ENCODE assay signal across 2 cellular contexts in the genomic region with DNA sequence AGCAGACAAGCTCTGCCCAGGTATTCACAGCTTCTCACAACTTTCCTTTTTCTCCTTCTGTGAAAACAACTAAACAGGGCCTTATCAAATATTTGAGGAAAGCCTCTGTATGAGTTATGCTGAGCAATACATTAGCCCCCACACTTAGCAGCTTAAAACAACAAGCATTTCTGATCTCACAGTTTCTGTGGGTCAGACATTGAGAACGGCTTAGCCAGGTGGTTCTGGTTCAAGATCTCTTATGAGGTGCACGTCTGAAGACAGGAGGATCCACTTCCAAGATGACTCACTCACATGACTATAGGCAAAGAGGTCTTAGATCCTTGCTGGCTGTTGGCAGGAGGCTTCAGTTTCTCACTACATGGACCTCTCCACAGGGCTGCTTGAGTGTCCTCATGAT.
TF ChIP-seq lines count a peak whose summit lies in the region.

No MANE protein-coding gene starts in this region.

TF ChIP-seq in PFSK-1, 5 proteins besides CTCF, POLR2A, EP300 and RAD21 (continued from another document):
- TF ChIP-seq, protein P1, sequence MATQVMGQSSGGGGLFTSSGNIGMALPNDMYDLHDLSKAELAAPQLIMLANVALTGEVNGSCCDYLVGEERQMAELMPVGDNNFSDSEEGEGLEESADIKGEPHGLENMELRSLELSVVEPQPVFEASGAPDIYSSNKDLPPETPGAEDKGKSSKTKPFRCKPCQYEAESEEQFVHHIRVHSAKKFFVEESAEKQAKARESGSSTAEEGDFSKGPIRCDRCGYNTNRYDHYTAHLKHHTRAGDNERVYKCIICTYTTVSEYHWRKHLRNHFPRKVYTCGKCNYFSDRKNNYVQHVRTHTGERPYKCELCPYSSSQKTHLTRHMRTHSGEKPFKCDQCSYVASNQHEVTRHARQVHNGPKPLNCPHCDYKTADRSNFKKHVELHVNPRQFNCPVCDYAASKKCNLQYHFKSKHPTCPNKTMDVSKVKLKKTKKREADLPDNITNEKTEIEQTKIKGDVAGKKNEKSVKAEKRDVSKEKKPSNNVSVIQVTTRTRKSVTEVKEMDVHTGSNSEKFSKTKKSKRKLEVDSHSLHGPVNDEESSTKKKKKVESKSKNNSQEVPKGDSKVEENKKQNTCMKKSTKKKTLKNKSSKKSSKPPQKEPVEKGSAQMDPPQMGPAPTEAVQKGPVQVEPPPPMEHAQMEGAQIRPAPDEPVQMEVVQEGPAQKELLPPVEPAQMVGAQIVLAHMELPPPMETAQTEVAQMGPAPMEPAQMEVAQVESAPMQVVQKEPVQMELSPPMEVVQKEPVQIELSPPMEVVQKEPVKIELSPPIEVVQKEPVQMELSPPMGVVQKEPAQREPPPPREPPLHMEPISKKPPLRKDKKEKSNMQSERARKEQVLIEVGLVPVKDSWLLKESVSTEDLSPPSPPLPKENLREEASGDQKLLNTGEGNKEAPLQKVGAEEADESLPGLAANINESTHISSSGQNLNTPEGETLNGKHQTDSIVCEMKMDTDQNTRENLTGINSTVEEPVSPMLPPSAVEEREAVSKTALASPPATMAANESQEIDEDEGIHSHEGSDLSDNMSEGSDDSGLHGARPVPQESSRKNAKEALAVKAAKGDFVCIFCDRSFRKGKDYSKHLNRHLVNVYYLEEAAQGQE (IDR thresholded peaks at IDR 0.05; ENCODE audit: insufficient read depth in 1 of 2, low read depth in 2 of 2, low read length in 2 of 2), result no peak
- TF ChIP-seq TAF1 (IDR thresholded peaks at IDR 0.05; ENCODE audit: borderline replicate concordance, insufficient read depth, low read length) (no peak), FOXP2 (optimal IDR thresholded peaks at IDR 0.05; ENCODE audit: borderline replicate concordance, extremely low read depth, extremely low read length, insufficient read depth) (no peak), POLR2AphosphoS5 (IDR thresholded peaks at IDR 0.05; ENCODE audit: low read depth, low read length) (peak; percentile 19; the same call in 1 of the 2 replicates)

TF ChIP-seq in H1, 55 proteins besides CTCF, POLR2A, EP300 and RAD21 (continued from another document):
- TF ChIP-seq HDAC2 (IDR thresholded peaks at IDR 0.05; ENCODE audit: borderline replicate concordance in 1 of 2, low read depth in 2 of 2, low read length in 2 of 2) (no peak), CBX5 (IDR thresholded peaks at IDR 0.05; ENCODE audit: low read depth, low read length) (no peak), CREB1 (IDR thresholded peaks at IDR 0.05) (no peak), SIRT6 (IDR thresholded peaks at IDR 0.05; ENCODE audit: low read length) (no peak), BRCA1 (IDR thresholded peaks at IDR 0.05; ENCODE audit: low read depth, low read length) (no peak), SUZ12 (IDR thresholded peaks at IDR 0.05; ENCODE audit: low read length) (no peak), RNF2 (IDR thresholded peaks at IDR 0.05; ENCODE audit: borderline replicate concordance, low read depth, low read length, missing control alignments, poor library complexity, severe bottlenecking) (no peak), FOSL1 (IDR thresholded peaks at IDR 0.05; ENCODE audit: insufficient read depth, low read depth, low read length) (no peak), CHD2 (IDR thresholded peaks at IDR 0.05; ENCODE audit: low read length) (no peak), JUND (IDR thresholded peaks at IDR 0.05; ENCODE audit: low read length) (no peak), CTBP2 (IDR thresholded peaks at IDR 0.05; ENCODE audit: borderline replicate concordance, insufficient read depth, insufficient read length, low read length) (no peak), SP2 (IDR thresholded peaks at IDR 0.05; ENCODE audit: low read length) (no peak), HDAC6 (IDR thresholded peaks at IDR 0.05; ENCODE audit: low read depth, low read length) (no peak)
- TF ChIP-seq, protein P2, sequence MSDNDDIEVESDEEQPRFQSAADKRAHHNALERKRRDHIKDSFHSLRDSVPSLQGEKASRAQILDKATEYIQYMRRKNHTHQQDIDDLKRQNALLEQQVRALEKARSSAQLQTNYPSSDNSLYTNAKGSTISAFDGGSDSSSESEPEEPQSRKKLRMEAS (IDR thresholded peaks at IDR 0.05), result no peak
- TF ChIP-seq, protein P3, sequence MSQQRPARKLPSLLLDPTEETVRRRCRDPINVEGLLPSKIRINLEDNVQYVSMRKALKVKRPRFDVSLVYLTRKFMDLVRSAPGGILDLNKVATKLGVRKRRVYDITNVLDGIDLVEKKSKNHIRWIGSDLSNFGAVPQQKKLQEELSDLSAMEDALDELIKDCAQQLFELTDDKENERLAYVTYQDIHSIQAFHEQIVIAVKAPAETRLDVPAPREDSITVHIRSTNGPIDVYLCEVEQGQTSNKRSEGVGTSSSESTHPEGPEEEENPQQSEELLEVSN (IDR thresholded peaks at IDR 0.05), result no peak
